In genomic region chr1:40760984-40761383, GRCh38 we compare ENCODE assay signal across 29 cellular contexts. TPM values are rescaled to one million over a fixed set of nuclear protein-coding genes. Genes with fewer than 3 reads are reported as not detected.
A peak's percentile ranks its signal among the peaks of the same experiment; 100 is the strongest.
DNase-seq lines count a peak whose midpoint lies in the region; ATAC-seq and TF ChIP-seq lines count a peak whose summit lies in the region.
"Had no signal": no experiment of that assay in that cellular context is flagged by ENCODE, and none has a peak within 500 bp of the region (broad histone marks: within the 10 kb centered on the region; RNA-seq: fewer than 3 reads in every experiment).

No MANE protein-coding gene starts in this region.

- H3K27ac Mint-ChIP-seq in activated T-helper 17 cell treated with anti-CD3 and anti-CD28 coated beads, Interleukin-2, amount 50 U/mL, for 72 hours = peak overlapping the region; percentile 51
- H3K27ac Mint-ChIP-seq in stimulated activated naive B cell treated with anti-CD40 and anti-IgM and Interleukin-4, amounts not matched to agents 10 μg/mL and 1 μg/mL and 100 μg/mL, for 72 hours = peak overlapping the region; percentile 38
- H3K27ac Mint-ChIP-seq: activated naive CD4-positive, alpha-beta T cell treated with anti-CD3 and anti-CD28 coated beads, Interleukin-2, amount 10 ng/mL, durations not matched to agents 7 days and 5 days; immature natural killer cell; T-helper 1 cell treated with Interleukin-12 subunit alpha and Interleukin-12 subunit beta and Interleukin-4 antibody, amounts not matched to agents 30 μg/mL and 1 μg/mL, for 36 hours had no signal

- H3K9me3 ChIP-seq in cardiac muscle cell (ENCODE audit: low read depth) = no peaks in the 10 kb centered on the region
- H3K9me3 ChIP-seq: A549, BE2C, ovary, right lobe of liver, SJCRH30, upper lobe of left lung had no signal

- H3K27me3 Mint-ChIP-seq in activated T-helper 17 cell treated with anti-CD3 and anti-CD28 coated beads, Interleukin-2, amount 50 U/mL, for 72 hours = no peaks in the 10 kb centered on the region
- no peaks in the 10 kb centered on the region for H3K27me3 Mint-ChIP-seq in stimulated activated naive B cell treated with anti-CD40 and anti-IgM and Interleukin-4, amounts not matched to agents 10 μg/mL and 1 μg/mL and 100 μg/mL, for 72 hours
- H3K27me3 Mint-ChIP-seq: activated naive CD4-positive, alpha-beta T cell treated with anti-CD3 and anti-CD28 coated beads, Interleukin-2, amount 10 ng/mL, durations not matched to agents 7 days and 5 days; central memory CD8-positive, alpha-beta T cell; naive thymus-derived CD8-positive, alpha-beta T cell had no signal

- H3K27me3 ChIP-seq in cardiac muscle cell = no peaks in the 10 kb centered on the region
- H3K27me3 ChIP-seq: BE2C, ovary, right lobe of liver, SJCRH30, upper lobe of left lung had no signal

- H3K4me3 Mint-ChIP-seq in activated T-helper 17 cell treated with anti-CD3 and anti-CD28 coated beads, Interleukin-2, amount 50 U/mL, for 72 hours = no peak overlapping the region
- no peak overlapping the region for H3K4me3 Mint-ChIP-seq in stimulated activated naive B cell treated with anti-CD40 and anti-IgM and Interleukin-4, amounts not matched to agents 10 μg/mL and 1 μg/mL and 100 μg/mL, for 72 hours
- H3K4me3 Mint-ChIP-seq: activated naive CD4-positive, alpha-beta T cell treated with anti-CD3 and anti-CD28 coated beads, Interleukin-2, amount 10 ng/mL, durations not matched to agents 7 days and 5 days; central memory CD8-positive, alpha-beta T cell; immature natural killer cell; naive thymus-derived CD8-positive, alpha-beta T cell; T-helper 1 cell treated with Interleukin-12 subunit alpha and Interleukin-12 subunit beta and Interleukin-4 antibody, amounts not matched to agents 30 μg/mL and 1 μg/mL, for 36 hours had no signal

- peaks cover 95% of the 10 kb centered on the region for H3K36me3 Mint-ChIP-seq in activated T-helper 17 cell treated with anti-CD3 and anti-CD28 coated beads, Interleukin-2, amount 50 U/mL, for 72 hours (ENCODE audit: low read depth)
- H3K36me3 Mint-ChIP-seq in stimulated activated naive B cell treated with anti-CD40 and anti-IgM and Interleukin-4, amounts not matched to agents 10 μg/mL and 1 μg/mL and 100 μg/mL, for 72 hours = peaks cover 46 to 56% of the 10 kb centered on the region in 2 donors

- H3K27ac ChIP-seq in cardiac muscle cell = peak overlapping the region; percentile 7
- H3K27ac ChIP-seq: A549, ovary, SJCRH30, upper lobe of left lung had no signal

- no peaks in the 10 kb centered on the region for H3K4me1 ChIP-seq in cardiac muscle cell (ENCODE audit: low read depth)
- H3K4me1 ChIP-seq: A549, BE2C, upper lobe of left lung had no signal

- no peak for ATAC-seq in Right ventricle myocardium inferior
- no peak for ATAC-seq in activated T-helper 17 cell treated with anti-CD3 and anti-CD28 coated beads, Interleukin-2, amount 50 U/mL, for 72 hours (replicated peaks)
- ATAC-seq in stimulated activated naive B cell treated with anti-CD40 and anti-IgM and Interleukin-4, amounts not matched to agents 10 μg/mL and 1 μg/mL and 100 μg/mL, for 72 hours (replicated peaks) = no peak
- ATAC-seq: A549; K562; left lobe of liver; naive thymus-derived CD8-positive, alpha-beta T cell; right lobe of liver had no signal

- peaks cover 80% of the 10 kb centered on the region for H3K36me3 ChIP-seq in cardiac muscle cell
- H3K36me3 ChIP-seq: ovary had no signal

- H3K4me1 Mint-ChIP-seq in activated T-helper 17 cell treated with anti-CD3 and anti-CD28 coated beads, Interleukin-2, amount 50 U/mL, for 72 hours = peaks cover 34% of the 10 kb centered on the region
- H3K4me1 Mint-ChIP-seq in stimulated activated naive B cell treated with anti-CD40 and anti-IgM and Interleukin-4, amounts not matched to agents 10 μg/mL and 1 μg/mL and 100 μg/mL, for 72 hours = peaks cover 20 to 41% of the 10 kb centered on the region in 2 donors

- intact Hi-C loops in Right ventricle myocardium inferior (cut with DNase I) = no loop called here

- DNase-seq in cardiac muscle cell (ENCODE audit: low read depth in 1 of 2, low spot score in 1 of 2) (peak in 1 of 2 donors; percentile 54), Right ventricle myocardium inferior (ENCODE audit: missing footprints) (no peak), foreskin fibroblast (peak; percentile 34 to 69), NCI-H748 treated with DMSO at 0.1 percent for 48 hours (lab: John Stamatoyannopoulos, UW) (no peak), T-helper 1 cell (no peak), NCI-H774 (lab: John Stamatoyannopoulos, UW) (no peak)
- no peak for DNase-seq in stimulated activated naive B cell treated with anti-CD40 and anti-IgM and Interleukin-4, amounts not matched to agents 10 μg/mL and 1 μg/mL and 100 μg/mL, for 72 hours
- DNase-seq: activated CD4-positive, alpha-beta T cell treated with anti-CD3 and anti-CD28 coated beads for 48 hours; activated naive CD4-positive, alpha-beta T cell treated with anti-CD3 and anti-CD28 coated beads, Interleukin-2, amount 10 ng/mL, durations not matched to agents 7 days and 5 days; aorta; BE2C; DMS53; foreskin melanocyte; hippocampal formation; immature natural killer cell; naive thymus-derived CD8-positive, alpha-beta T cell; NCI-H1694; NCI-H526 treated with DMSO at 0.1 percent for 48 hours; ovary; right lobe of liver; SJCRH30; upper lobe of left lung had no signal

- no peaks in the 10 kb centered on the region for H3K9me3 Mint-ChIP-seq in activated T-helper 17 cell treated with anti-CD3 and anti-CD28 coated beads, Interleukin-2, amount 50 U/mL, for 72 hours
- no peaks in the 10 kb centered on the region for H3K9me3 Mint-ChIP-seq in stimulated activated naive B cell treated with anti-CD40 and anti-IgM and Interleukin-4, amounts not matched to agents 10 μg/mL and 1 μg/mL and 100 μg/mL, for 72 hours
- H3K9me3 Mint-ChIP-seq: activated naive CD4-positive, alpha-beta T cell treated with anti-CD3 and anti-CD28 coated beads, Interleukin-2, amount 10 ng/mL, durations not matched to agents 7 days and 5 days; central memory CD8-positive, alpha-beta T cell; immature natural killer cell; naive thymus-derived CD8-positive, alpha-beta T cell; T-helper 1 cell treated with Interleukin-12 subunit alpha and Interleukin-12 subunit beta and Interleukin-4 antibody, amounts not matched to agents 30 μg/mL and 1 μg/mL, for 36 hours had no signal

- TF ChIP-seq CTCF in cardiac muscle cell (IDR thresholded peaks at IDR 0.05; ENCODE audit: low read depth, low read length) (no peak), foreskin fibroblast (IDR thresholded peaks at IDR 0.05; ENCODE audit: low read depth, low read length) (no peak)

- H3K4me3 ChIP-seq in cardiac muscle cell (no peak overlapping the region), foreskin fibroblast (ENCODE audit: low read depth in 1 of 2, low read length in 2 of 2) (no peak overlapping the region)
- H3K4me3 ChIP-seq: A549, K562, ovary, right lobe of liver, SJCRH30, upper lobe of left lung had no signal

RNA-seq across cellular contexts. Expression of gene KCNQ4, which starts 22.6 kb away (rescaled TPM):
- total RNA-seq in cardiac muscle cell (1.3 and 3.7 TPM in 2 replicates), Right ventricle myocardium inferior (2.8 TPM)
- polyA plus RNA-seq in cardiac muscle cell = 0.13 and 1.0 TPM in 2 replicates
- total RNA-seq in activated T-helper 17 cell treated with anti-CD3 and anti-CD28 coated beads, Interleukin-2, amount 50 U/mL, for 72 hours = 1 to 10 TPM in 1 of 2 donors, under 1 TPM in 1; 0.45 to 1.5 TPM
- total RNA-seq: dermis microvascular lymphatic vessel endothelial cell had no signal
- polyA plus RNA-seq: immature natural killer cell had no signal

Comparison
In these comparisons a context has a peak if more than half of its experiments do, and no peak if none do; other contexts are left out.
1. DNase-seq: peak in foreskin fibroblast (2 of 2); none in Right ventricle myocardium inferior (single experiment), stimulated activated naive B cell treated with anti-CD40 and anti-IgM and Interleukin-4, amounts not matched to agents 10 μg/mL and 1 μg/mL and 100 μg/mL, for 72 hours (single experiment), NCI-H748 treated with DMSO at 0.1 percent for 48 hours (single experiment), T-helper 1 cell (0 of 5) and NCI-H774 (single experiment).